Comparison of ENCODE assay signal across 26 cellular contexts in genomic region chr17:33551075-33551474, GRCh38.
"Had no signal": no experiment of that assay in that cellular context is flagged by ENCODE, and none has a peak within 500 bp of the region (broad histone marks: within the 10 kb centered on the region; RNA-seq: fewer than 3 reads in every experiment).

No MANE protein-coding gene starts in this region.

- H3K27me3 ChIP-seq: colonic mucosa, gastrocnemius medialis had no signal

- H3K4me3 ChIP-seq: colonic mucosa, esophagus squamous epithelium, gastrocnemius medialis, heart right ventricle, left lung, lower lobe of right lung, mucosa of descending colon had no signal

- H3K27ac ChIP-seq: colonic mucosa, epithelial cell of prostate, esophagus squamous epithelium, gastrocnemius medialis, heart right ventricle, left lung, lower lobe of right lung had no signal

- ATAC-seq: effector memory CD8-positive, alpha-beta T cell; esophagus mucosa; gastrocnemius medialis; heart right ventricle; left cardiac atrium; left lung; left ventricle myocardium superior; lower lobe of right lung; mucosa of descending colon had no signal

- H3K4me1 ChIP-seq: colonic mucosa, esophagus squamous epithelium, gastrocnemius medialis, heart right ventricle, left lung, lower lobe of right lung had no signal

- FAIRE-seq: endometrium, islet of Langerhans, keratinocyte had no signal

- H3K9me3 ChIP-seq: colonic mucosa, esophagus squamous epithelium, gastrocnemius medialis, heart right ventricle, left lung, lower lobe of right lung, mucosa of descending colon had no signal

- H3K36me3 ChIP-seq: colonic mucosa, esophagus squamous epithelium, gastrocnemius medialis, heart right ventricle, left lung, lower lobe of right lung had no signal

- DNase-seq: colonic mucosa; cortex of kidney; effector CD8-positive, alpha-beta T cell; effector memory CD8-positive, alpha-beta T cell; endodermal cell; erythroblast; esophagus squamous epithelium; foreskin fibroblast; foreskin melanocyte; gastrocnemius medialis; glutamatergic neuron; head of caudate nucleus; heart right ventricle; hippocampal formation; left cardiac atrium; left lung; left ventricle myocardium superior; lower lobe of right lung; mesenchymal stem cell; mucosa of descending colon; naive B cell had no signal
